ENCODE assay signal across 5 cellular contexts in genomic region chr6:132950556-132950955, GRCh38.
"Had no signal": no experiment of that assay in that cellular context is flagged by ENCODE, and none has a peak within 500 bp of the region (broad histone marks: within the 10 kb centered on the region; RNA-seq: fewer than 3 reads in every experiment).

No MANE protein-coding gene starts in this region.

- DNase-seq: GM23248, GOT3, H7, HFFc6, IMR-90 had no signal
